12 cellular contexts compared by ENCODE assay signal in genomic region chr2:23425886-23426283, GRCh38. TPM values are rescaled to one million over a fixed set of nuclear protein-coding genes. Genes with fewer than 3 reads are reported as not detected.
DNase-seq lines count a peak whose midpoint lies in the region; ATAC-seq and TF ChIP-seq lines count a peak whose summit lies in the region.
"Had no signal": no experiment of that assay in that cellular context is flagged by ENCODE, and none has a peak within 500 bp of the region (broad histone marks: within the 10 kb centered on the region; RNA-seq: fewer than 3 reads in every experiment).

No MANE protein-coding gene starts in this region.

- peaks cover 7% of the 10 kb centered on the region for H3K27me3 Mint-ChIP-seq in nephron progenitor cell (ENCODE audit: low read depth, poor library complexity)
- H3K27me3 Mint-ChIP-seq in activated naive CD8-positive, alpha-beta T cell treated with anti-CD3 and anti-CD28 coated beads, Interleukin-2, amount 50 U/mL, for 24 hours = peaks cover 2% of the 10 kb centered on the region

- H3K9me3 Mint-ChIP-seq in nephron progenitor cell = no peaks in the 10 kb centered on the region
- H3K9me3 Mint-ChIP-seq in activated naive CD8-positive, alpha-beta T cell treated with anti-CD3 and anti-CD28 coated beads, Interleukin-2, amount 50 U/mL, for 24 hours = no peaks in the 10 kb centered on the region
- H3K9me3 Mint-ChIP-seq: activated CD4-positive, alpha-beta T cell treated with anti-CD3 and anti-CD28 coated beads, Interleukin-2, amount 10 ng/mL, durations not matched to agents 24 days and 14 days; activated T-helper 2 cell treated with anti-CD3 and anti-CD28 coated beads, Interferon-gamma antibody, Interleukin-2, Interleukin-4, amounts not matched to agents 10 μg/mL and 5 μg/mL and 100 μg/mL, durations not matched to agents 14 hours and 24 hours and 36 hours had no signal

- TF ChIP-seq POLR2A in Peyer's patch (IDR thresholded peaks at IDR 0.05) (no peak), esophagus squamous epithelium (IDR thresholded peaks at IDR 0.05) (no peak), tibial nerve (IDR thresholded peaks at IDR 0.05) (no peak)

- ATAC-seq in activated naive CD8-positive, alpha-beta T cell treated with anti-CD3 and anti-CD28 coated beads, Interleukin-2, amount 50 U/mL, for 24 hours = no peak
- ATAC-seq: stimulated activated naive CD8-positive, alpha-beta T cell treated with anti-CD3 and anti-CD28 coated beads, Interleukin-15, Interleukin-2, amounts not matched to agents 100 U/mL and 50 U/mL, for 24 hours had no signal

- H3K27me3 ChIP-seq in Peyer's patch = no peaks in the 10 kb centered on the region
- no peaks in the 10 kb centered on the region for H3K27me3 ChIP-seq in esophagus squamous epithelium
- no peaks in the 10 kb centered on the region for H3K27me3 ChIP-seq in tibial nerve

- WGBS in esophagus squamous epithelium, 2 donors = 75 to 81% methylated on average over 2 to 3 of the region's 3 CpGs
- 90 to 91% methylated on average over 3 of the region's 3 CpGs for WGBS in tibial nerve, 2 donors

- H3K36me3 Mint-ChIP-seq in nephron progenitor cell (ENCODE audit: low read depth) = no peaks in the 10 kb centered on the region
- H3K36me3 Mint-ChIP-seq in activated naive CD8-positive, alpha-beta T cell treated with anti-CD3 and anti-CD28 coated beads, Interleukin-2, amount 50 U/mL, for 24 hours (ENCODE audit: low read depth) = no peaks in the 10 kb centered on the region

- no peak overlapping the region for H3K4me3 ChIP-seq in Peyer's patch
- no peak overlapping the region for H3K4me3 ChIP-seq in esophagus squamous epithelium
- no peak overlapping the region for H3K4me3 ChIP-seq in tibial nerve

- H3K36me3 ChIP-seq in Peyer's patch (no peaks in the 10 kb centered on the region), esophagus squamous epithelium (no peaks in the 10 kb centered on the region), tibial nerve (peaks cover 0 to 5% (median 0%) of the 10 kb centered on the region in 3 donors)

- H3K4me1 Mint-ChIP-seq in nephron progenitor cell = peaks cover 24% of the 10 kb centered on the region
- no peaks in the 10 kb centered on the region for H3K4me1 Mint-ChIP-seq in activated naive CD8-positive, alpha-beta T cell treated with anti-CD3 and anti-CD28 coated beads, Interleukin-2, amount 50 U/mL, for 24 hours
- H3K4me1 Mint-ChIP-seq: activated CD4-positive, alpha-beta T cell treated with anti-CD3 and anti-CD28 coated beads, Interleukin-2, amount 10 ng/mL, durations not matched to agents 24 days and 14 days had no signal

- H3K4me3 Mint-ChIP-seq in nephron progenitor cell = no peak overlapping the region
- no peak overlapping the region for H3K4me3 Mint-ChIP-seq in activated naive CD8-positive, alpha-beta T cell treated with anti-CD3 and anti-CD28 coated beads, Interleukin-2, amount 50 U/mL, for 24 hours
- H3K4me3 Mint-ChIP-seq: activated CD4-positive, alpha-beta T cell treated with anti-CD3 and anti-CD28 coated beads, Interleukin-2, amount 10 ng/mL, durations not matched to agents 24 days and 14 days had no signal

- DNase-seq in Peyer's patch (no peak), esophagus squamous epithelium (lab: John Stamatoyannopoulos, UW) (no peak), nephron progenitor cell (no peak), tibial nerve (ENCODE audit: low spot score in 2 of 2) (no peak), DMS53 (lab: John Stamatoyannopoulos, UW) (no peak)
- no peak for DNase-seq in stimulated activated CD4-positive, alpha-beta T cell treated with anti-CD3 and anti-CD28 coated beads, Interleukin-2, amount 100 ng/mL, for 24 hours
- DNase-seq in stimulated activated CD8-positive, alpha-beta memory T cell treated with anti-CD3 and anti-CD28 coated beads, Interleukin-4, amount 100 ng/mL, for 48 hours = no peak
- DNase-seq in activated naive CD8-positive, alpha-beta T cell treated with anti-CD3 and anti-CD28 coated beads, Interleukin-2, amount 50 U/mL, for 24 hours = no peak
- DNase-seq: activated CD4-positive, alpha-beta T cell treated with anti-CD3 and anti-CD28 coated beads, Interleukin-2, amount 10 ng/mL, durations not matched to agents 24 days and 14 days; stimulated activated CD4-positive, alpha-beta T cell treated with anti-CD3 and anti-CD28 coated beads, Interleukin-4, amount 100 ng/mL, for 24 hours; stimulated activated naive CD8-positive, alpha-beta T cell treated with anti-CD3 and anti-CD28 coated beads, Interleukin-15, Interleukin-2, amounts not matched to agents 100 U/mL and 50 U/mL, for 24 hours had no signal

- peaks cover 0 to 10% (median 0%) of the 10 kb centered on the region in 4 donors for H3K4me1 ChIP-seq in Peyer's patch
- H3K4me1 ChIP-seq in esophagus squamous epithelium = peaks cover 3 to 25% (median 19%) of the 10 kb centered on the region in 3 donors
- peaks cover 0 to 61% (median 25%) of the 10 kb centered on the region in 4 donors for H3K4me1 ChIP-seq in tibial nerve

- no peak for TF ChIP-seq EP300 in tibial nerve (IDR thresholded peaks at IDR 0.05)

- H3K27ac ChIP-seq in Peyer's patch = peak overlapping the region in 3 of 4 donors; percentile 1 to 80 (median 59)
- H3K27ac ChIP-seq in esophagus squamous epithelium = peak overlapping the region in 3 of 4 donors; percentile 59 to 69 (median 69)
- H3K27ac ChIP-seq in tibial nerve = peak overlapping the region in 3 of 4 donors; percentile 51 to 73 (median 70)

- intact Hi-C loops in esophagus squamous epithelium (cut with DNase I) = no loop called here

- H3K27ac Mint-ChIP-seq in nephron progenitor cell = peak overlapping the region; percentile 77
- H3K27ac Mint-ChIP-seq in activated naive CD8-positive, alpha-beta T cell treated with anti-CD3 and anti-CD28 coated beads, Interleukin-2, amount 50 U/mL, for 24 hours = no peak overlapping the region
- H3K27ac Mint-ChIP-seq: activated CD4-positive, alpha-beta T cell treated with anti-CD3 and anti-CD28 coated beads, Interleukin-2, amount 10 ng/mL, durations not matched to agents 24 days and 14 days; activated T-helper 2 cell treated with anti-CD3 and anti-CD28 coated beads, Interferon-gamma antibody, Interleukin-2, Interleukin-4, amounts not matched to agents 10 μg/mL and 5 μg/mL and 100 μg/mL, durations not matched to agents 14 hours and 24 hours and 36 hours had no signal

- H3K9me3 ChIP-seq in Peyer's patch (no peaks in the 10 kb centered on the region), esophagus squamous epithelium (no peaks in the 10 kb centered on the region), tibial nerve (no peaks in the 10 kb centered on the region)

- TF ChIP-seq CTCF in Peyer's patch (IDR thresholded peaks at IDR 0.05) (no peak), esophagus squamous epithelium (IDR thresholded peaks at IDR 0.05) (no peak), nephron progenitor cell (IDR thresholded peaks at IDR 0.05) (no peak), tibial nerve (IDR thresholded peaks at IDR 0.05) (no peak)

RNA-seq across cellular contexts. Expression of gene KLHL29, which starts 40.9 kb away (rescaled TPM):
- 10 to 100 TPM in 1 of 4 donors, 1 to 10 TPM in 3; 1.1 to 18.2 (median 5.0) TPM for total RNA-seq in Peyer's patch
- total RNA-seq in esophagus squamous epithelium = 10 to 100 TPM in 1 of 4 donors, 1 to 10 TPM in 3; 3.4 to 11.8 (median 5.9) TPM
- 10 to 100 TPM; 39.6 to 52.0 (median 40.4) TPM for total RNA-seq in tibial nerve
